1 cellular context compared by ENCODE assay signal in the genomic region with DNA sequence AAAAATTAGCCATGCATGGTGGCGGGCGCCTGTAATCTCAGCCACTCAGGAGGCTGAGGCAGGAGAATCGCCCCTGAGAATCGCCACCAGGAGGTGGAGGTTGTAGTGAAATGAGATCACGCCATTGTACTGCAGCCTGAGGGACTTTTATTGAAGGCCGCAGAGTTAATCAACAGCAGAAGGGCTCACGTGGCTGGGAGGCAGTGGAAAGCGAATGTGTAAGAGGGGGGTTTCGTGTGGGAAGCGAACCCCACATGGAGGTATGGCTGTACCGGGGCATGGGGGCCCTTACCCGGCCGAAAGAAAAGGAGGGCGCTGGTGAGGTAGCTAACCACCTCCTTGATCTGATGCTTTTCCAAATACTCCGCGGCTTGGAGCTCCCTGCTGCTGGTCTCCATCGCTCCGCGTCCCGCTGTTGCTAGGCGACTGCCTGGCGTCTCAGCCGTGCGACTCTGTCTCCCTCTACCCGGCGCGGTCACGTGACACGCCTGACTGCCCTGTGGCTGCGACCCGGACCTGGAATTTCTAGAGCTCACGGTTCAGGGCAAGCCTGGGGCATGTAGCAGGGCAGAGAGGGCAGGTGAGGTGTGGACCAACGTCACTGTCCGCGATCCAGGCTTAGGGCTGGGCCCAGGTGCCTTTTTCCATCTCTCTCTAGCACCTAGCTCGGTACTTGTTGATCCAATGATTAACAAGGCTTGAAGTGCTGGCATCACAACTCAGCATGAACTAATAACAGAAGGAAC.
TF ChIP-seq lines count a peak whose summit lies in the region.

A gene with protein sequence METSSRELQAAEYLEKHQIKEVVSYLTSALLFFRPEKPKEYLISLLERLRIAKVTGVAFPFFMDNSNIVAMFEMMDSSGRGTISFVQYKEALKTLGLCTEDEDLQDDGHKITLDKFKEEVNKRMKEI (minus strand): TSS at position 428 of the 746 bp plus-strand sequence. CDS start 30 bp downstream, at position 398.

TF ChIP-seq in A549, 52 proteins besides CTCF, POLR2A, EP300 and RAD21 (continued from another document):
- no peak for TF ChIP-seq FOXS1 (CRISPR knock-in tag; IDR thresholded peaks at IDR 0.05)
- peak; percentile 36; the same call in 1 of the 2 replicates for TF ChIP-seq BHLHE40 (IDR thresholded peaks at IDR 0.05; ENCODE audit: low read depth, low read length)
- TF ChIP-seq EHF (CRISPR knock-in tag; IDR thresholded peaks at IDR 0.05): no peak
- TF ChIP-seq JUN (IDR thresholded peaks at IDR 0.05): 0 out of 5 replicates have a peak, but pooled peaks of 1 of the 2 experiments have one; percentile 22
- TF ChIP-seq, protein P1, sequence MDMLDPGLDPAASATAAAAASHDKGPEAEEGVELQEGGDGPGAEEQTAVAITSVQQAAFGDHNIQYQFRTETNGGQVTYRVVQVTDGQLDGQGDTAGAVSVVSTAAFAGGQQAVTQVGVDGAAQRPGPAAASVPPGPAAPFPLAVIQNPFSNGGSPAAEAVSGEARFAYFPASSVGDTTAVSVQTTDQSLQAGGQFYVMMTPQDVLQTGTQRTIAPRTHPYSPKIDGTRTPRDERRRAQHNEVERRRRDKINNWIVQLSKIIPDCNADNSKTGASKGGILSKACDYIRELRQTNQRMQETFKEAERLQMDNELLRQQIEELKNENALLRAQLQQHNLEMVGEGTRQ (IDR thresholded peaks at IDR 0.05): peak; percentile 96
- no peak for TF ChIP-seq FOSB (CRISPR knock-in tag; IDR thresholded peaks at IDR 0.05)
- TF ChIP-seq ZNF302 (CRISPR knock-in tag; IDR thresholded peaks at IDR 0.05): no peak
- no peak for TF ChIP-seq CBX8 (IDR thresholded peaks at IDR 0.05)
- TF ChIP-seq, protein P2, sequence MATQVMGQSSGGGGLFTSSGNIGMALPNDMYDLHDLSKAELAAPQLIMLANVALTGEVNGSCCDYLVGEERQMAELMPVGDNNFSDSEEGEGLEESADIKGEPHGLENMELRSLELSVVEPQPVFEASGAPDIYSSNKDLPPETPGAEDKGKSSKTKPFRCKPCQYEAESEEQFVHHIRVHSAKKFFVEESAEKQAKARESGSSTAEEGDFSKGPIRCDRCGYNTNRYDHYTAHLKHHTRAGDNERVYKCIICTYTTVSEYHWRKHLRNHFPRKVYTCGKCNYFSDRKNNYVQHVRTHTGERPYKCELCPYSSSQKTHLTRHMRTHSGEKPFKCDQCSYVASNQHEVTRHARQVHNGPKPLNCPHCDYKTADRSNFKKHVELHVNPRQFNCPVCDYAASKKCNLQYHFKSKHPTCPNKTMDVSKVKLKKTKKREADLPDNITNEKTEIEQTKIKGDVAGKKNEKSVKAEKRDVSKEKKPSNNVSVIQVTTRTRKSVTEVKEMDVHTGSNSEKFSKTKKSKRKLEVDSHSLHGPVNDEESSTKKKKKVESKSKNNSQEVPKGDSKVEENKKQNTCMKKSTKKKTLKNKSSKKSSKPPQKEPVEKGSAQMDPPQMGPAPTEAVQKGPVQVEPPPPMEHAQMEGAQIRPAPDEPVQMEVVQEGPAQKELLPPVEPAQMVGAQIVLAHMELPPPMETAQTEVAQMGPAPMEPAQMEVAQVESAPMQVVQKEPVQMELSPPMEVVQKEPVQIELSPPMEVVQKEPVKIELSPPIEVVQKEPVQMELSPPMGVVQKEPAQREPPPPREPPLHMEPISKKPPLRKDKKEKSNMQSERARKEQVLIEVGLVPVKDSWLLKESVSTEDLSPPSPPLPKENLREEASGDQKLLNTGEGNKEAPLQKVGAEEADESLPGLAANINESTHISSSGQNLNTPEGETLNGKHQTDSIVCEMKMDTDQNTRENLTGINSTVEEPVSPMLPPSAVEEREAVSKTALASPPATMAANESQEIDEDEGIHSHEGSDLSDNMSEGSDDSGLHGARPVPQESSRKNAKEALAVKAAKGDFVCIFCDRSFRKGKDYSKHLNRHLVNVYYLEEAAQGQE (IDR thresholded peaks at IDR 0.05): no peak
- TF ChIP-seq, protein P3, sequence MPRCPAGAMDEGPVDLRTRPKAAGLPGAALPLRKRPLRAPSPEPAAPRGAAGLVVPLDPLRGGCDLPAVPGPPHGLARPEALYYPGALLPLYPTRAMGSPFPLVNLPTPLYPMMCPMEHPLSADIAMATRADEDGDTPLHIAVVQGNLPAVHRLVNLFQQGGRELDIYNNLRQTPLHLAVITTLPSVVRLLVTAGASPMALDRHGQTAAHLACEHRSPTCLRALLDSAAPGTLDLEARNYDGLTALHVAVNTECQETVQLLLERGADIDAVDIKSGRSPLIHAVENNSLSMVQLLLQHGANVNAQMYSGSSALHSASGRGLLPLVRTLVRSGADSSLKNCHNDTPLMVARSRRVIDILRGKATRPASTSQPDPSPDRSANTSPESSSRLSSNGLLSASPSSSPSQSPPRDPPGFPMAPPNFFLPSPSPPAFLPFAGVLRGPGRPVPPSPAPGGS (IDR thresholded peaks at IDR 0.05): no peak
- TF ChIP-seq KDM1A (IDR thresholded peaks at IDR 0.05; ENCODE audit: low read depth): no peak
- TF ChIP-seq RCOR1 (IDR thresholded peaks at IDR 0.05; ENCODE audit: low read depth, low read length): no peak
- no peak for TF ChIP-seq MYC (IDR thresholded peaks at IDR 0.05; ENCODE audit: borderline replicate concordance, low read length)
- TF ChIP-seq GATA3 (IDR thresholded peaks at IDR 0.05; ENCODE audit: borderline replicate concordance): no peak
- no peak for TF ChIP-seq MAZ (IDR thresholded peaks at IDR 0.05; ENCODE audit: borderline replicate concordance, low read depth, low read length)
- TF ChIP-seq, protein P4, sequence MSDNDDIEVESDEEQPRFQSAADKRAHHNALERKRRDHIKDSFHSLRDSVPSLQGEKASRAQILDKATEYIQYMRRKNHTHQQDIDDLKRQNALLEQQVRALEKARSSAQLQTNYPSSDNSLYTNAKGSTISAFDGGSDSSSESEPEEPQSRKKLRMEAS (IDR thresholded peaks at IDR 0.05): peak; percentile 64
- TF ChIP-seq CHD4 (IDR thresholded peaks at IDR 0.05; ENCODE audit: borderline replicate concordance): no peak
- TF ChIP-seq, protein P5, sequence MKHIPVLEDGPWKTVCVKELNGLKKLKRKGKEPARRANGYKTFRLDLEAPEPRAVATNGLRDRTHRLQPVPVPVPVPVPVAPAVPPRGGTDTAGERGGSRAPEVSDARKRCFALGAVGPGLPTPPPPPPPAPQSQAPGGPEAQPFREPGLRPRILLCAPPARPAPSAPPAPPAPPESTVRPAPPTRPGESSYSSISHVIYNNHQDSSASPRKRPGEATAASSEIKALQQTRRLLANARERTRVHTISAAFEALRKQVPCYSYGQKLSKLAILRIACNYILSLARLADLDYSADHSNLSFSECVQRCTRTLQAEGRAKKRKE (CRISPR knock-in tag; IDR thresholded peaks at IDR 0.05; ENCODE audit: low read depth): no peak
- no peak for TF ChIP-seq MAFK (IDR thresholded peaks at IDR 0.05; ENCODE audit: partially characterized antibody)
- no peak for TF ChIP-seq RFX5 (IDR thresholded peaks at IDR 0.05)
